19 cellular contexts compared by ENCODE assay signal in genomic region chr4:158035662-158036195, GRCh38.
DNase-seq lines count a peak whose midpoint lies in the region; ATAC-seq, FAIRE-seq and TF ChIP-seq lines count a peak whose summit lies in the region.
"Had no signal": no experiment of that assay in that cellular context is flagged by ENCODE, and none has a peak within 500 bp of the region (broad histone marks: within the 10 kb centered on the region; RNA-seq: fewer than 3 reads in every experiment).

No MANE protein-coding gene starts in this region.

- no peak overlapping the region for H3K9ac ChIP-seq in HepG2 (ENCODE audit: insufficient read depth, low read depth, low read length)
- H3K9ac ChIP-seq in KMS-11: no peak overlapping the region
- H3K9ac ChIP-seq: BLaER1 treated with 17β-estradiol and CSF1 and Interleukin-3, amounts not matched to agents 10 nM and 100 nM; GM23248 had no signal

- DNase-seq in HepG2 (ENCODE audit: low spot score): no peak
- no peak for DNase-seq in right lobe of liver
- DNase-seq in kidney tubule cell (ENCODE audit: low spot score): peak; percentile 2
- no peak for DNase-seq in GM10266 (ENCODE audit: extremely low spot score)
- DNase-seq in RCC 7860 (ENCODE audit: low spot score): no peak
- no peak for DNase-seq in urothelium cell line (ENCODE audit: low spot score)
- DNase-seq: 8988T; Calu3; CD8-positive, alpha-beta T cell; DMS79 treated with DMSO at 0.1 percent for 48 hours; GF-D8; GM23248; H7; Karpas-422 had no signal

- peaks cover 16% of the 10 kb centered on the region for H3K9me3 ChIP-seq in HepG2 (ENCODE audit: low read length)
- H3K9me3 ChIP-seq in right lobe of liver: no peaks in the 10 kb centered on the region

- BruUV-seq in HepG2 (replicated peaks; lab: Mats Ljungman, UMichigan): no TSS peak

- POLR2A ChIA-PET in HepG2 (lab: Yijun Ruan, JAX): no interaction called here

- TF ChIP-seq POLR2A in HepG2 (IDR thresholded peaks at IDR 0.05; ENCODE audit: insufficient read depth in 1 of 2, low read depth in 2 of 2, low read length in 2 of 2) (no peak), right lobe of liver (IDR thresholded peaks at IDR 0.05) (no peak)

- H3K79me2 ChIP-seq in HepG2 (ENCODE audit: insufficient read depth, low read length) (no peaks in the 10 kb centered on the region), KMS-11 (ENCODE audit: insufficient read depth, low read depth) (no peaks in the 10 kb centered on the region)

- H4K20me1 ChIP-seq in HepG2 (ENCODE audit: insufficient read depth, low read length) (no peaks in the 10 kb centered on the region), KMS-11 (ENCODE audit: insufficient read depth) (no peaks in the 10 kb centered on the region)
- H4K20me1 ChIP-seq: BLaER1 treated with 17β-estradiol and CSF1 and Interleukin-3, amounts not matched to agents 10 nM and 100 nM had no signal

- TF ChIP-seq CTCF in HepG2 (CRISPR knock-in tag; IDR thresholded peaks at IDR 0.05) (no peak), right lobe of liver (IDR thresholded peaks at IDR 0.05) (no peak), KMS-11 (conservative IDR thresholded peaks at IDR 0.05; ENCODE audit: low read depth, low read length) (no peak), GM10266 (IDR thresholded peaks at IDR 0.05; ENCODE audit: control insufficient read depth, insufficient read depth, low read depth, missing control alignments) (no peak)

- intact Hi-C loops in HepG2 (cut with micrococcal nuclease; ENCODE audit: unreplicated experiment): loop anchor here (1.0 to 2.0 kb wide), 2 partner anchors 11 to 15 kb away; no protein-coding TSS in a partner anchor
- intact Hi-C loops in right lobe of liver (cut with DNase I): no loop called here

- H3K4me1 ChIP-seq in HepG2 (ENCODE audit: insufficient read depth, low read length): peaks cover 52% of the 10 kb centered on the region
- H3K4me1 ChIP-seq in right lobe of liver: no peaks in the 10 kb centered on the region
- H3K4me1 ChIP-seq in KMS-11 (ENCODE audit: low read depth, poor library complexity, severe bottlenecking): peaks cover 25% of the 10 kb centered on the region

- no peaks in the 10 kb centered on the region for H3K27me3 ChIP-seq in HepG2 (ENCODE audit: control insufficient read depth in 1 of 2, insufficient read depth in 2 of 2, low read length in 2 of 2)
- no peaks in the 10 kb centered on the region for H3K27me3 ChIP-seq in right lobe of liver
- H3K27me3 ChIP-seq in KMS-11 (ENCODE audit: insufficient read depth, low read depth): no peaks in the 10 kb centered on the region
- H3K27me3 ChIP-seq: BLaER1 treated with 17β-estradiol and CSF1 and Interleukin-3, amounts not matched to agents 10 nM and 100 nM had no signal

- CTCF ChIA-PET in HepG2 (lab: Yijun Ruan, JAX; ENCODE audit: low intra/inter-chr PET ratio, low total read pairs): no interaction called here

- H3K4me2 ChIP-seq in HepG2 (ENCODE audit: low read depth, low read length): no peak overlapping the region
- peak overlapping the region; percentile 8 for H3K4me2 ChIP-seq in KMS-11

- H3K36me3 ChIP-seq in HepG2 (replicated peaks in 1 of 2; ENCODE audit: control insufficient read depth in 1 of 2, insufficient read depth in 2 of 2, low read length in 2 of 2) (no peaks in the 10 kb centered on the region), right lobe of liver (no peaks in the 10 kb centered on the region), KMS-11 (ENCODE audit: insufficient read depth) (no peaks in the 10 kb centered on the region)
- H3K36me3 ChIP-seq: BLaER1 treated with 17β-estradiol and CSF1 and Interleukin-3, amounts not matched to agents 10 nM and 100 nM had no signal

- ATAC-seq in HepG2 (no peak), right lobe of liver (no peak)
- ATAC-seq: CD8-positive, alpha-beta T cell; GM12878 had no signal

- FAIRE-seq in HepG2 (lab: Jason Lieb, UNC): no peak
- FAIRE-seq in TTC549 (lab: Jason Lieb, UNC): peak; percentile 7
- FAIRE-seq in RCC 7860 (lab: Jason Lieb, UNC): no peak
- no peak for FAIRE-seq in urothelium cell line (lab: Jason Lieb, UNC)
- FAIRE-seq: GM12878, GM19239 had no signal

- 97% methylated on average over 2 of the region's 2 CpGs for WGBS in HepG2 (ENCODE audit: low lambda C conversion rate)
- WGBS in right lobe of liver (ENCODE audit: insufficient coverage, low coverage, low lambda C conversion rate, missing lambda C conversion rate): 63% methylated on average over 2 of the region's 2 CpGs

- H3K27ac ChIP-seq in HepG2 (ENCODE audit: extremely low read length, insufficient read depth, low read length) (no peak overlapping the region), right lobe of liver (no peak overlapping the region), KMS-11 (peak overlapping the region; percentile 12)
- H3K27ac ChIP-seq: GM23248 had no signal

- in situ Hi-C loops in HepG2 (cut with HindIII; ENCODE audit: extremely low pct_ligation_motif_present, low pct_unique_long_range_greater_than_20kb): loop anchor here (25.0 kb wide), 1 partner anchor 1073 kb away; the partner anchor contains the start of gene PDGFC

- no peak for TF ChIP-seq RAD21 in HepG2 (CRISPR knock-in tag; IDR thresholded peaks at IDR 0.05)

- no peak overlapping the region for H3K4me3 ChIP-seq in HepG2 (replicated peaks in 1 of 3; ENCODE audit: insufficient read depth in 1 of 3, low read depth in 2 of 3, low read length in 3 of 3)
- no peak overlapping the region for H3K4me3 ChIP-seq in right lobe of liver
- no peak overlapping the region for H3K4me3 ChIP-seq in KMS-11 (IDR thresholded peaks at IDR 0.05; ENCODE audit: insufficient read depth, low read depth, low read length)
- H3K4me3 ChIP-seq: BLaER1 treated with 17β-estradiol and CSF1 and Interleukin-3, amounts not matched to agents 10 nM and 100 nM; GM12878; GM23248 had no signal

- TF ChIP-seq EP300 in HepG2 (IDR thresholded peaks at IDR 0.05; ENCODE audit: low read depth in 2 of 2, low read length in 2 of 2): no peak
- TF ChIP-seq EP300 in HepG2 (CRISPR knock-in tag; IDR thresholded peaks at IDR 0.05; ENCODE audit: borderline replicate concordance): no peak

- no peak overlapping the region for H2AFZ ChIP-seq in HepG2 (ENCODE audit: low read length)
- no peak overlapping the region for H2AFZ ChIP-seq in KMS-11 (ENCODE audit: low read depth)
- H2AFZ ChIP-seq: GM23248 had no signal

TF ChIP-seq in HepG2, 621 proteins besides CTCF, POLR2A, EP300 and RAD21 (continues in another document):
- TF ChIP-seq, protein P1, sequence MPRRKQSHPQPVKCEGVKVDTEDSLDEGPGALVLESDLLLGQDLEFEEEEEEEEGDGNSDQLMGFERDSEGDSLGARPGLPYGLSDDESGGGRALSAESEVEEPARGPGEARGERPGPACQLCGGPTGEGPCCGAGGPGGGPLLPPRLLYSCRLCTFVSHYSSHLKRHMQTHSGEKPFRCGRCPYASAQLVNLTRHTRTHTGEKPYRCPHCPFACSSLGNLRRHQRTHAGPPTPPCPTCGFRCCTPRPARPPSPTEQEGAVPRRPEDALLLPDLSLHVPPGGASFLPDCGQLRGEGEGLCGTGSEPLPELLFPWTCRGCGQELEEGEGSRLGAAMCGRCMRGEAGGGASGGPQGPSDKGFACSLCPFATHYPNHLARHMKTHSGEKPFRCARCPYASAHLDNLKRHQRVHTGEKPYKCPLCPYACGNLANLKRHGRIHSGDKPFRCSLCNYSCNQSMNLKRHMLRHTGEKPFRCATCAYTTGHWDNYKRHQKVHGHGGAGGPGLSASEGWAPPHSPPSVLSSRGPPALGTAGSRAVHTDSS (CRISPR knock-in tag; conservative IDR thresholded peaks at IDR 0.05): no peak
- TF ChIP-seq, protein P2, sequence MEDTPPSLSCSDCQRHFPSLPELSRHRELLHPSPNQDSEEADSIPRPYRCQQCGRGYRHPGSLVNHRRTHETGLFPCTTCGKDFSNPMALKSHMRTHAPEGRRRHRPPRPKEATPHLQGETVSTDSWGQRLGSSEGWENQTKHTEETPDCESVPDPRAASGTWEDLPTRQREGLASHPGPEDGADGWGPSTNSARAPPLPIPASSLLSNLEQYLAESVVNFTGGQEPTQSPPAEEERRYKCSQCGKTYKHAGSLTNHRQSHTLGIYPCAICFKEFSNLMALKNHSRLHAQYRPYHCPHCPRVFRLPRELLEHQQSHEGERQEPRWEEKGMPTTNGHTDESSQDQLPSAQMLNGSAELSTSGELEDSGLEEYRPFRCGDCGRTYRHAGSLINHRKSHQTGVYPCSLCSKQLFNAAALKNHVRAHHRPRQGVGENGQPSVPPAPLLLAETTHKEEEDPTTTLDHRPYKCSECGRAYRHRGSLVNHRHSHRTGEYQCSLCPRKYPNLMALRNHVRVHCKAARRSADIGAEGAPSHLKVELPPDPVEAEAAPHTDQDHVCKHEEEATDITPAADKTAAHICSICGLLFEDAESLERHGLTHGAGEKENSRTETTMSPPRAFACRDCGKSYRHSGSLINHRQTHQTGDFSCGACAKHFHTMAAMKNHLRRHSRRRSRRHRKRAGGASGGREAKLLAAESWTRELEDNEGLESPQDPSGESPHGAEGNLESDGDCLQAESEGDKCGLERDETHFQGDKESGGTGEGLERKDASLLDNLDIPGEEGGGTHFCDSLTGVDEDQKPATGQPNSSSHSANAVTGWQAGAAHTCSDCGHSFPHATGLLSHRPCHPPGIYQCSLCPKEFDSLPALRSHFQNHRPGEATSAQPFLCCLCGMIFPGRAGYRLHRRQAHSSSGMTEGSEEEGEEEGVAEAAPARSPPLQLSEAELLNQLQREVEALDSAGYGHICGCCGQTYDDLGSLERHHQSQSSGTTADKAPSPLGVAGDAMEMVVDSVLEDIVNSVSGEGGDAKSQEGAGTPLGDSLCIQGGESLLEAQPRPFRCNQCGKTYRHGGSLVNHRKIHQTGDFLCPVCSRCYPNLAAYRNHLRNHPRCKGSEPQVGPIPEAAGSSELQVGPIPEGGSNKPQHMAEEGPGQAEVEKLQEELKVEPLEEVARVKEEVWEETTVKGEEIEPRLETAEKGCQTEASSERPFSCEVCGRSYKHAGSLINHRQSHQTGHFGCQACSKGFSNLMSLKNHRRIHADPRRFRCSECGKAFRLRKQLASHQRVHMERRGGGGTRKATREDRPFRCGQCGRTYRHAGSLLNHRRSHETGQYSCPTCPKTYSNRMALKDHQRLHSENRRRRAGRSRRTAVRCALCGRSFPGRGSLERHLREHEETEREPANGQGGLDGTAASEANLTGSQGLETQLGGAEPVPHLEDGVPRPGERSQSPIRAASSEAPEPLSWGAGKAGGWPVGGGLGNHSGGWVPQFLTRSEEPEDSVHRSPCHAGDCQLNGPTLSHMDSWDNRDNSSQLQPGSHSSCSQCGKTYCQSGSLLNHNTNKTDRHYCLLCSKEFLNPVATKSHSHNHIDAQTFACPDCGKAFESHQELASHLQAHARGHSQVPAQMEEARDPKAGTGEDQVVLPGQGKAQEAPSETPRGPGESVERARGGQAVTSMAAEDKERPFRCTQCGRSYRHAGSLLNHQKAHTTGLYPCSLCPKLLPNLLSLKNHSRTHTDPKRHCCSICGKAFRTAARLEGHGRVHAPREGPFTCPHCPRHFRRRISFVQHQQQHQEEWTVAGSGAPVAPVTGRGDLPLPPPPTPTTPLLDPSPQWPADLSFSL (CRISPR knock-in tag; IDR thresholded peaks at IDR 0.05): no peak
- TF ChIP-seq MAFK (conservative IDR thresholded peaks at IDR 0.05 in 1 of 2, IDR thresholded peaks at IDR 0.05 in 1 of 2; ENCODE audit: low read length in 2 of 2) (peak; percentile 93 to 96), CEBPB (IDR thresholded peaks at IDR 0.05; ENCODE audit: borderline replicate concordance, low read depth, low read length) (peak; percentile 90), MAFF (IDR thresholded peaks at IDR 0.05; ENCODE audit: low read depth, low read length) (peak; percentile 94)
